Comparison of ENCODE assay signal across 13 cellular contexts in the genomic region with DNA sequence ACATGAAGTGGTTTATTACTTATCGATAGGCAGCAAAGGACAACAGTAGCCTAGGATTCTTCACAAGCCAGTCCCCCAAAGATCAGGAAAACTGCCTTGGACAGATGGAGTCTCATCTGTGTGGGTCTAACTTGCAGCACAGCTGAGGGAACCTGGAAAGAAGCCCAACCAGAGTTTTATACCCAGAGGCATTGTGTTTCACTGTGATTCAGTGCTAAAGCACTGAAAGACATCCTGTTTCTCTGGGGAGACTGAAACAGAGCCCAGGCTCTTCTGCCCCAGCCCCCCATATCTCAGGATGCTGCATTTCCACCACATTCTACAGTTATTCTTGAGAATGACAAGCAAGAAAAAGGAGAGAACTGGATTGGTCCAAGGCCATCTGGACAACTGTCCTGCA. TPM values are rescaled to one million over a fixed set of nuclear protein-coding genes. Genes with fewer than 3 reads are reported as not detected.
DNase-seq lines count a peak whose midpoint lies in the region; ATAC-seq and TF ChIP-seq lines count a peak whose summit lies in the region.
"Had no signal": no experiment of that assay in that cellular context is flagged by ENCODE, and none has a peak within 500 bp of the region (broad histone marks: within the 10 kb centered on the region; RNA-seq: fewer than 3 reads in every experiment).

No MANE protein-coding gene starts in this region.

- DNase-seq in H4 (ENCODE audit: low spot score) (peak; percentile 61), SJCRH30 (peak; percentile 55 to 78), fibroblast of the aortic adventitia (ENCODE audit: low read depth) (peak; percentile 86), skeletal muscle cell (ENCODE audit: low read depth) (peak; percentile 95), DMS153 (lab: John Stamatoyannopoulos, UW) (no peak), NCI-H2029 (lab: John Stamatoyannopoulos, UW) (no peak), SIG-M5 (lab: John Stamatoyannopoulos, UW) (no peak)
- no peak for DNase-seq in CD8-positive, alpha-beta T cell
- DNase-seq: activated CD8-positive, alpha-beta memory T cell treated with anti-CD3 and anti-CD28 coated beads, Interleukin-2, amount 50 U/mL, for 4 hours; left colon had no signal

- ATAC-seq in CD8-positive, alpha-beta T cell = no peak
- ATAC-seq: left colon had no signal

- H3K4me3 Mint-ChIP-seq in CD8-positive, alpha-beta T cell = no peak overlapping the region

- CTCF ChIA-PET in CD8-positive, alpha-beta T cell (lab: Charles Lee) = no interaction called here

- no peaks in the 10 kb centered on the region for H3K27me3 Mint-ChIP-seq in CD8-positive, alpha-beta T cell (ENCODE audit: low read depth)

- H3K36me3 Mint-ChIP-seq in CD8-positive, alpha-beta T cell = no peaks in the 10 kb centered on the region

- TF ChIP-seq CTCF in fibroblast of the aortic adventitia (IDR thresholded peaks at IDR 0.05; ENCODE audit: insufficient read depth, low read length) = no peak
- no peak for TF ChIP-seq CTCF in CD8-positive, alpha-beta T cell (IDR thresholded peaks at IDR 0.05)

- no peaks in the 10 kb centered on the region for H3K9me3 ChIP-seq in SJCRH30 (replicated peaks)
- H3K9me3 ChIP-seq in CD8-positive, alpha-beta T cell (ENCODE audit: low read length) = no peaks in the 10 kb centered on the region
- H3K9me3 ChIP-seq: prostate gland had no signal

- peaks cover 3% of the 10 kb centered on the region; the same call in 1 of the 2 replicates for H3K4me1 ChIP-seq in SJCRH30
- H3K4me1 ChIP-seq in CD8-positive, alpha-beta T cell (ENCODE audit: insufficient read depth, low read length) = no peaks in the 10 kb centered on the region
- H3K4me1 ChIP-seq: prostate gland had no signal

- H3K4me1 Mint-ChIP-seq in CD8-positive, alpha-beta T cell (ENCODE audit: low read depth) = no peaks in the 10 kb centered on the region

- H3K4me3 ChIP-seq in SJCRH30 (no peak overlapping the region), fibroblast of the aortic adventitia (ENCODE audit: low read depth, low read length) (no peak overlapping the region), skeletal muscle cell (ENCODE audit: low read depth, low read length) (no peak overlapping the region)
- H3K4me3 ChIP-seq in CD8-positive, alpha-beta T cell (ENCODE audit: low read depth, low read length) = no peak overlapping the region
- H3K4me3 ChIP-seq: dorsolateral prefrontal cortex, prostate gland had no signal

- no peaks in the 10 kb centered on the region for H3K36me3 ChIP-seq in SJCRH30
- no peaks in the 10 kb centered on the region for H3K36me3 ChIP-seq in CD8-positive, alpha-beta T cell (ENCODE audit: insufficient read depth, low read length)
- H3K36me3 ChIP-seq: prostate gland had no signal

- intact Hi-C loops in CD8-positive, alpha-beta T cell (cut with DNase I, micrococcal nuclease) = no loop called here

- POLR2A ChIA-PET in CD8-positive, alpha-beta T cell (lab: Charles Lee) = no interaction called here

- H3K27ac Mint-ChIP-seq in CD8-positive, alpha-beta T cell = no peak overlapping the region

- peaks cover 7% of the 10 kb centered on the region for H3K9me3 Mint-ChIP-seq in CD8-positive, alpha-beta T cell

- no peak overlapping the region for H3K27ac ChIP-seq in SJCRH30
- no peak overlapping the region for H3K27ac ChIP-seq in CD8-positive, alpha-beta T cell (ENCODE audit: low read depth, low read length)
- H3K27ac ChIP-seq: dorsolateral prefrontal cortex, prostate gland had no signal

- H3K27me3 ChIP-seq in SJCRH30 = no peaks in the 10 kb centered on the region
- H3K27me3 ChIP-seq in CD8-positive, alpha-beta T cell (ENCODE audit: insufficient read depth, low read length) = no peaks in the 10 kb centered on the region
- H3K27me3 ChIP-seq: dorsolateral prefrontal cortex had no signal

RNA-seq across cellular contexts. Expression of a gene that starts 48.2 kb away (rescaled TPM):
- total RNA-seq in H4 (2014; rRNA removed; shearing (Covaris generic)) = not detected in 2 replicates
- total RNA-seq in SJCRH30 (2014; rRNA removed; shearing (Covaris generic)) = not detected in 2 replicates
- not detected in 2 replicates for total RNA-seq in fibroblast of the aortic adventitia (ENCODE audit: low replicate concordance)
- not detected for total RNA-seq in CD8-positive, alpha-beta T cell
- total RNA-seq: left colon; prostate gland; T-helper 1 cell treated with Interleukin-12 subunit alpha and Interleukin-12 subunit beta and Interleukin-4 antibody, amounts not matched to agents 30 ng/mL and 1 ng/mL, for 36 hours had no signal

Comparison
In these comparisons a context has a peak if more than half of its experiments do, and no peak if none do; other contexts are left out.
1. DNase-seq: peak in H4 (single experiment), SJCRH30 (2 of 2), fibroblast of the aortic adventitia (single experiment) and skeletal muscle cell (single experiment); none in CD8-positive, alpha-beta T cell (0 of 7), DMS153 (single experiment), NCI-H2029 (single experiment) and SIG-M5 (single experiment).